Comparison of ENCODE assay signal across 8 cellular contexts in genomic region chr6:32128751-32129296, GRCh38. TPM values are rescaled to one million over a fixed set of nuclear protein-coding genes. Genes with fewer than 3 reads are reported as not detected.
DNase-seq lines count a peak whose midpoint lies in the region; ATAC-seq and TF ChIP-seq lines count a peak whose summit lies in the region.

No MANE protein-coding gene starts in this region.

- WGBS in mesodermal cell (ENCODE audit: insufficient coverage in 2 of 2), 2 experiments: 86 to 89% methylated on average over 11 to 13 of the region's 13 CpGs
- WGBS in upper lobe of left lung, 2 donors: 90 to 93% methylated on average over 5 to 13 of the region's 13 CpGs

- H3K27me3 Mint-ChIP-seq in MCF 10A (ENCODE audit: insufficient read depth, unreplicated experiment): peaks cover 5% of the 10 kb centered on the region

- peak overlapping the region; percentile 99 for H3K4me3 Mint-ChIP-seq in MCF 10A (ENCODE audit: unreplicated experiment)

- no TSS peak for BruUV-seq in MCF 10A (replicated peaks; lab: Mats Ljungman, UMichigan)

- H3K36me3 ChIP-seq in mesodermal cell (ENCODE audit: control insufficient read depth, insufficient read depth, low read length) (peaks cover 25% of the 10 kb centered on the region), upper lobe of left lung (peaks cover 16 to 32% (median 25%) of the 10 kb centered on the region in 4 donors)

- no peaks in the 10 kb centered on the region for H3K9me3 ChIP-seq in mesodermal cell (ENCODE audit: control insufficient read depth, low read length)
- H3K9me3 ChIP-seq in upper lobe of left lung: no peaks in the 10 kb centered on the region

- H3K27ac ChIP-seq in mesodermal cell (ENCODE audit: low read depth, low read length, severe bottlenecking) (peak overlapping the region; percentile 18), upper lobe of left lung (peak overlapping the region; percentile 81 to 94 (median 86))

- H3K36me3 Mint-ChIP-seq in MCF 10A (ENCODE audit: insufficient read depth, unreplicated experiment): peaks cover 38% of the 10 kb centered on the region

- POLR2A ChIA-PET in MCF 10A (lab: Yijun Ruan, JAX): interaction anchor here (0.6 to 5.1 kb wide), 18 partner anchors 10 to 843 kb away, joined by 3 to 100 read pairs (median 6); partner anchors contain the start of genes AGPAT1, BAG6, C6orf47 and DXO

- no peak for TF ChIP-seq CTCF in MCF 10A (IDR thresholded peaks at IDR 0.05; ENCODE audit: unreplicated experiment)
- TF ChIP-seq CTCF in upper lobe of left lung (IDR thresholded peaks at IDR 0.05): no peak

- H3K9me3 Mint-ChIP-seq in MCF 10A (ENCODE audit: unreplicated experiment): no peaks in the 10 kb centered on the region

- peaks cover 28% of the 10 kb centered on the region for H3K4me1 Mint-ChIP-seq in MCF 10A (ENCODE audit: insufficient read depth, unreplicated experiment)

- no peak overlapping the region for H3K27ac Mint-ChIP-seq in MCF 10A (ENCODE audit: low read depth, unreplicated experiment)

- no peak for TF ChIP-seq EP300 in upper lobe of left lung (IDR thresholded peaks at IDR 0.05)

- ATAC-seq in Right ventricle myocardium superior (ENCODE audit: poor library complexity) (no peak), upper lobe of left lung (ENCODE audit: low FRiP score in 2 of 2) (no peak)

- H3K4me1 ChIP-seq in mesodermal cell (ENCODE audit: control insufficient read depth, insufficient read depth, low read length, poor library complexity, severe bottlenecking) (peaks cover 17% of the 10 kb centered on the region), upper lobe of left lung (peaks cover 26 to 42% (median 28%) of the 10 kb centered on the region in 4 donors)

- CTCF ChIA-PET in MCF 10A (lab: Yijun Ruan, JAX): interaction anchor here (0.8 to 2.3 kb wide), 6 partner anchors 11 to 82 kb away, joined by 4 to 19 read pairs (median 6); no protein-coding TSS in a partner anchor

- DNase-seq in Right ventricle myocardium superior: peak; percentile 42
- DNase-seq in cardiac septum (ENCODE audit: low spot score): no peak
- DNase-seq in MCF 10A (ENCODE audit: unreplicated experiment): no peak
- no peak for DNase-seq in upper lobe of left lung
- DNase-seq in NCI-H524 (lab: John Stamatoyannopoulos, UW): no peak
- no peak for DNase-seq in CD1c-positive myeloid dendritic cell (ENCODE audit: extremely low spot score)
- no peak for DNase-seq in NCI-H2196 (lab: John Stamatoyannopoulos, UW; ENCODE audit: unreplicated experiment)

- H3K4me3 ChIP-seq in mesodermal cell (ENCODE audit: extremely low read depth, insufficient read depth, low read length, poor library complexity, severe bottlenecking): peak overlapping the region; percentile 5
- peak overlapping the region in 2 of 4 donors; percentile 73 to 85 for H3K4me3 ChIP-seq in upper lobe of left lung

- intact Hi-C loops in Right ventricle myocardium superior (cut with DNase I) (no loop called here), cardiac septum (cut with DNase I) (no loop called here), MCF 10A (cut with micrococcal nuclease) (no loop called here)

- TF ChIP-seq POLR2A in upper lobe of left lung (IDR thresholded peaks at IDR 0.05): no peak

- H3K27me3 ChIP-seq in upper lobe of left lung: no peaks in the 10 kb centered on the region

RNA-seq across cellular contexts. Expression of gene ATF6B, which starts 0.8 kb away (rescaled TPM):
- total RNA-seq in Right ventricle myocardium superior (21.5 TPM), cardiac septum (40.8 TPM), MCF 10A (2022) (65.6 and 86.5 TPM in 2 replicates), upper lobe of left lung (100 to 1,000 TPM in 3 of 6 donors, 10 to 100 TPM in 3; 35.3 to 230 (median 95.8) TPM)
- polyA plus RNA-seq in mesodermal cell (2013, experiment 1 of 2): 41.8 TPM
- polyA plus RNA-seq in mesodermal cell (2013, experiment 2 of 2): 39.0 TPM

RNA-seq across cellular contexts. Expression of gene FKBPL, which starts 1.3 kb away (rescaled TPM):
- total RNA-seq in Right ventricle myocardium superior (2.5 TPM), cardiac septum (1.9 TPM), MCF 10A (2022) (4.8 and 5.8 TPM in 2 replicates), upper lobe of left lung (1 to 10 TPM in 5 of 6 donors, not detected in 1; 1.4 to 5.6 (median 4.6) TPM)
- polyA plus RNA-seq in mesodermal cell (2013, experiment 1 of 2): 8.8 TPM
- 6.4 TPM for polyA plus RNA-seq in mesodermal cell (2013, experiment 2 of 2)

RNA-seq across cellular contexts. Expression of gene TNXB, which starts 19.7 kb away (rescaled TPM):
- total RNA-seq in Right ventricle myocardium superior (65.8 TPM), cardiac septum (59.9 TPM), MCF 10A (2022) (3.0 and 4.3 TPM in 2 replicates), upper lobe of left lung (100 to 1,000 TPM in 4 of 6 donors, 10 to 100 TPM in 2; 58.1 to 206 (median 151) TPM)
- 6.4 TPM for polyA plus RNA-seq in mesodermal cell (2013, experiment 1 of 2)
- 3.8 TPM for polyA plus RNA-seq in mesodermal cell (2013, experiment 2 of 2)

RNA-seq across cellular contexts. Expression of gene PRRT1, which starts 22.9 kb away (rescaled TPM):
- total RNA-seq in Right ventricle myocardium superior (0.51 TPM), cardiac septum (0.83 TPM), MCF 10A (2022) (0.17 and 0.19 TPM in 2 replicates), upper lobe of left lung (1 to 10 TPM in 2 of 6 donors, under 1 TPM in 3, not detected in 1; 0.69 to 6.3 (median 0.98) TPM)
- polyA plus RNA-seq in mesodermal cell (2013, experiment 1 of 2): 4.9 TPM
- polyA plus RNA-seq in mesodermal cell (2013, experiment 2 of 2): 3.4 TPM

RNA-seq across cellular contexts. Expression of gene PPT2, which starts 25.1 kb away (rescaled TPM):
- total RNA-seq in Right ventricle myocardium superior: 20.4 TPM
- 15.6 TPM for total RNA-seq in cardiac septum
- 3.7 and 5.4 TPM in 2 replicates for total RNA-seq in MCF 10A (2022)
- polyA plus RNA-seq in mesodermal cell (2013, experiment 1 of 2): 60.2 TPM
- 42.3 TPM for polyA plus RNA-seq in mesodermal cell (2013, experiment 2 of 2)
- total RNA-seq in upper lobe of left lung: 10 to 100 TPM in 5 of 6 donors, 1 to 10 TPM in 1; 7.0 to 64.8 (median 16.8) TPM

Comparison
In these comparisons a context has a peak if more than half of its experiments do, and no peak if none do; other contexts are left out.
1. RNA of gene TNXB, which starts 19.7 kb away (total RNA-seq): 58.1 to 206 TPM in upper lobe of left lung, 65.8 TPM in Right ventricle myocardium superior (single experiment) and 59.9 TPM in cardiac septum (single experiment); 3.0 to 4.3 TPM in MCF 10A; every median in the first group is over 10 times any median in the second.